16 cellular contexts compared by ENCODE assay signal in genomic region chr4:133720001-133720400, GRCh38.
DNase-seq lines count a peak whose midpoint lies in the region; ATAC-seq and TF ChIP-seq lines count a peak whose summit lies in the region.
"Had no signal": no experiment of that assay in that cellular context is flagged by ENCODE, and none has a peak within 500 bp of the region (broad histone marks: within the 10 kb centered on the region; RNA-seq: fewer than 3 reads in every experiment).

No MANE protein-coding gene starts in this region.

- no peaks in the 10 kb centered on the region for H3K4me1 ChIP-seq in adipocyte (ENCODE audit: control insufficient read depth, insufficient read depth, low read length)
- no peaks in the 10 kb centered on the region for H3K4me1 ChIP-seq in gastroesophageal sphincter
- H3K4me1 ChIP-seq: BLaER1 had no signal

- peak overlapping the region; percentile 4 for H3K27ac Mint-ChIP-seq in Calu3 (ENCODE audit: unreplicated experiment)
- no peak overlapping the region for H3K27ac Mint-ChIP-seq in activated naive CD4-positive, alpha-beta T cell treated with anti-CD3 and anti-CD28 coated beads for 36 hours
- H3K27ac Mint-ChIP-seq: CD8-positive, alpha-beta memory T cell; GM23338; IgD-negative memory B cell had no signal

- DNase-seq in Calu3 (no peak), LHCN-M2 (ENCODE audit: low read depth) (peak; percentile 5), adipocyte (ENCODE audit: low read depth) (peak; percentile 14), foreskin melanocyte (peak; percentile 71), HEK293T (ENCODE audit: extremely low spot score) (no peak)
- DNase-seq in activated naive CD4-positive, alpha-beta T cell treated with anti-CD3 and anti-CD28 coated beads for 36 hours: no peak
- DNase-seq: 8988T; AML-193; CD8-positive, alpha-beta memory T cell; DMS 273 treated with DMSO at 0.1 percent for 48 hours; H7 had no signal

- no peak overlapping the region for H3K27ac ChIP-seq in gastroesophageal sphincter
- H3K27ac ChIP-seq: BLaER1 had no signal

- POLR2A ChIA-PET in HEK293T (lab: Yijun Ruan, JAX): no interaction called here

- H3K4me1 Mint-ChIP-seq in Calu3 (ENCODE audit: low read depth, unreplicated experiment): no peaks in the 10 kb centered on the region
- no peaks in the 10 kb centered on the region for H3K4me1 Mint-ChIP-seq in activated naive CD4-positive, alpha-beta T cell treated with anti-CD3 and anti-CD28 coated beads for 36 hours (ENCODE audit: low read depth)
- H3K4me1 Mint-ChIP-seq: CD8-positive, alpha-beta memory T cell; GM23338; IgD-negative memory B cell had no signal

- no peaks in the 10 kb centered on the region for H3K27me3 Mint-ChIP-seq in Calu3 (ENCODE audit: unreplicated experiment)
- no peaks in the 10 kb centered on the region for H3K27me3 Mint-ChIP-seq in activated naive CD4-positive, alpha-beta T cell treated with anti-CD3 and anti-CD28 coated beads for 36 hours (ENCODE audit: low read depth)
- H3K27me3 Mint-ChIP-seq: CD8-positive, alpha-beta memory T cell; IgD-negative memory B cell had no signal

- H3K4me3 ChIP-seq in adipocyte (ENCODE audit: low read length) (no peak overlapping the region), gastroesophageal sphincter (no peak overlapping the region)
- H3K4me3 ChIP-seq: BLaER1, GM23338 had no signal

- TF ChIP-seq CTCF in Calu3 (IDR thresholded peaks at IDR 0.05; ENCODE audit: unreplicated experiment) (no peak), gastroesophageal sphincter (IDR thresholded peaks at IDR 0.05) (no peak)

- intact Hi-C loops in Calu3 (cut with micrococcal nuclease; ENCODE audit: unreplicated experiment): no loop called here
- intact Hi-C loops in activated naive CD4-positive, alpha-beta T cell treated with anti-CD3 and anti-CD28 coated beads for 36 hours (cut with micrococcal nuclease): no loop called here

- H3K4me3 Mint-ChIP-seq in Calu3 (ENCODE audit: low read depth, unreplicated experiment): no peak overlapping the region
- no peak overlapping the region for H3K4me3 Mint-ChIP-seq in activated naive CD4-positive, alpha-beta T cell treated with anti-CD3 and anti-CD28 coated beads for 36 hours
- H3K4me3 Mint-ChIP-seq: CD8-positive, alpha-beta memory T cell; GM23338; IgD-negative memory B cell had no signal

- 62 to 67% methylated on average over 1 to 2 of the region's 2 CpGs for WGBS in gastroesophageal sphincter (ENCODE audit: low coverage in 1 of 2), 2 donors

- no peak for TF ChIP-seq EP300 in gastroesophageal sphincter (IDR thresholded peaks at IDR 0.05)

- H3K9me3 Mint-ChIP-seq in Calu3 (ENCODE audit: low read depth, unreplicated experiment): peaks cover 6% of the 10 kb centered on the region
- peaks cover 3% of the 10 kb centered on the region for H3K9me3 Mint-ChIP-seq in activated naive CD4-positive, alpha-beta T cell treated with anti-CD3 and anti-CD28 coated beads for 36 hours
- H3K9me3 Mint-ChIP-seq: GM23338 had no signal

- H3K27me3 ChIP-seq in adipocyte (replicated peaks; ENCODE audit: control insufficient read depth, insufficient read depth, low read length) (no peaks in the 10 kb centered on the region), gastroesophageal sphincter (no peaks in the 10 kb centered on the region)
- H3K27me3 ChIP-seq: BLaER1 had no signal

- CTCF ChIA-PET in Calu3 (lab: Charles Lee) (no interaction called here), HEK293T (lab: Yijun Ruan, JAX) (no interaction called here)
- CTCF ChIA-PET in activated naive CD4-positive, alpha-beta T cell treated with anti-CD3 and anti-CD28 coated beads for 36 hours (lab: Charles Lee): no interaction called here

- no peaks in the 10 kb centered on the region for H3K36me3 Mint-ChIP-seq in Calu3 (ENCODE audit: insufficient read depth, unreplicated experiment)
- H3K36me3 Mint-ChIP-seq in activated naive CD4-positive, alpha-beta T cell treated with anti-CD3 and anti-CD28 coated beads for 36 hours (ENCODE audit: low read depth): no peaks in the 10 kb centered on the region
- H3K36me3 Mint-ChIP-seq: CD8-positive, alpha-beta memory T cell; IgD-negative memory B cell had no signal

- no peak overlapping the region for H3K9ac ChIP-seq in adipocyte (ENCODE audit: low read length)
- H3K9ac ChIP-seq: BLaER1 had no signal

- no TSS peak for BruUV-seq in Calu3 (replicated peaks; lab: Mats Ljungman, UMichigan)

- ATAC-seq in gastroesophageal sphincter: no peak
- no peak for ATAC-seq in GM21825 (IDR thresholded peaks at IDR 0.05; ENCODE audit: unreplicated experiment)
- ATAC-seq: GM23338 had no signal

- no peak for TF ChIP-seq POLR2A in gastroesophageal sphincter (IDR thresholded peaks at IDR 0.05)

- H3K36me3 ChIP-seq in adipocyte (ENCODE audit: control insufficient read depth, insufficient read depth, low read length, severe bottlenecking) (no peaks in the 10 kb centered on the region), gastroesophageal sphincter (no peaks in the 10 kb centered on the region)
- H3K36me3 ChIP-seq: BLaER1 had no signal

- H3K9me3 ChIP-seq in adipocyte (ENCODE audit: control insufficient read depth, low read length) (no peaks in the 10 kb centered on the region), gastroesophageal sphincter (no peaks in the 10 kb centered on the region)
- H3K9me3 ChIP-seq: BLaER1 had no signal

TF ChIP-seq in HEK293T, 16 proteins besides CTCF, POLR2A, EP300 and RAD21:
- TF ChIP-seq HDGF (IDR thresholded peaks at IDR 0.05; ENCODE audit: borderline replicate concordance) (no peak), FOXM1 (IDR thresholded peaks at IDR 0.05; ENCODE audit: borderline replicate concordance) (no peak), SP1 (IDR thresholded peaks at IDR 0.05) (no peak), NFRKB (IDR thresholded peaks at IDR 0.05) (no peak), FOXA1 (IDR thresholded peaks at IDR 0.05) (no peak), LEF1 (IDR thresholded peaks at IDR 0.05; ENCODE audit: borderline replicate concordance) (no peak), TARDBP (IDR thresholded peaks at IDR 0.05) (no peak), L3MBTL2 (conservative IDR thresholded peaks at IDR 0.05) (no peak)

Comparison
In these comparisons a context has a peak if more than half of its experiments do, and no peak if none do; other contexts are left out.
1. DNase-seq: peak in LHCN-M2 (single experiment), adipocyte (single experiment) and foreskin melanocyte (single experiment); none in Calu3 (single experiment), HEK293T (single experiment) and activated naive CD4-positive, alpha-beta T cell treated with anti-CD3 and anti-CD28 coated beads for 36 hours (single experiment).